ENCODE assay signal across 8 cellular contexts in genomic region chr13:38348890-38349289, GRCh38. TPM values are rescaled to one million over a fixed set of nuclear protein-coding genes. Genes with fewer than 3 reads are reported as not detected.
DNase-seq lines count a peak whose midpoint lies in the region; ATAC-seq and TF ChIP-seq lines count a peak whose summit lies in the region.

No MANE protein-coding gene starts in this region.

- H3K9me3 Mint-ChIP-seq in activated CD4-positive, alpha-beta memory T cell treated with anti-CD3 and anti-CD28 coated beads, Interleukin-2, amount 10 ng/mL, durations not matched to agents 7 days and 5 days: no peaks in the 10 kb centered on the region

- POLR2A ChIA-PET in activated CD4-positive, alpha-beta memory T cell treated with anti-CD3 and anti-CD28 coated beads, Interleukin-2, amount 10 ng/mL, durations not matched to agents 7 days and 5 days (lab: Charles Lee): interaction anchor here (0.8 to 3.3 kb wide), 9 partner anchors 8 to 1530 kb away, joined by 3 to 13 read pairs (median 5); partner anchors contain the start of genes ALG5, NHLRC3, PROSER1 and RFXAP

- peak overlapping the region; percentile 96 for H3K27ac Mint-ChIP-seq in activated CD4-positive, alpha-beta memory T cell treated with anti-CD3 and anti-CD28 coated beads, Interleukin-2, amount 10 ng/mL, durations not matched to agents 7 days and 5 days

- H3K27ac ChIP-seq in HUES6 (ENCODE audit: low read depth, low read length) (peak overlapping the region; percentile 8; the same call in 1 of the 2 replicates), osteoblast (ENCODE audit: low read depth, low read length) (peak overlapping the region; percentile 98)

- peak overlapping the region; percentile 98 for H2AFZ ChIP-seq in osteoblast (ENCODE audit: low read length)

- peaks cover 36% of the 10 kb centered on the region for H3K79me2 ChIP-seq in osteoblast (ENCODE audit: insufficient read depth, low read length)

- peaks cover 2% of the 10 kb centered on the region for H3K27me3 Mint-ChIP-seq in activated CD4-positive, alpha-beta memory T cell treated with anti-CD3 and anti-CD28 coated beads, Interleukin-2, amount 10 ng/mL, durations not matched to agents 7 days and 5 days

- H3K9ac ChIP-seq in HUES6 (ENCODE audit: low read length): peak overlapping the region; percentile 66

- H3K36me3 ChIP-seq in HUES6 (ENCODE audit: control insufficient read depth, insufficient read depth, low read length): peaks cover 25% of the 10 kb centered on the region
- H3K36me3 ChIP-seq in osteoblast (ENCODE audit: insufficient read depth, low read length): peaks cover 21% of the 10 kb centered on the region

- peaks cover 42% of the 10 kb centered on the region for H3K4me1 ChIP-seq in HUES6 (ENCODE audit: control insufficient read depth, insufficient read depth, low read length)
- peaks cover 20% of the 10 kb centered on the region for H3K4me1 ChIP-seq in osteoblast (ENCODE audit: insufficient read depth, low read length)

- ATAC-seq in GM21526 (IDR thresholded peaks at IDR 0.05; ENCODE audit: low FRiP score, unreplicated experiment): peak; percentile 18

- peak overlapping the region; percentile 97 for H3K4me3 Mint-ChIP-seq in activated CD4-positive, alpha-beta memory T cell treated with anti-CD3 and anti-CD28 coated beads, Interleukin-2, amount 10 ng/mL, durations not matched to agents 7 days and 5 days

- CTCF ChIA-PET in activated CD4-positive, alpha-beta memory T cell treated with anti-CD3 and anti-CD28 coated beads, Interleukin-2, amount 10 ng/mL, durations not matched to agents 7 days and 5 days (lab: Charles Lee): no interaction called here

- peaks cover 10% of the 10 kb centered on the region for H4K20me1 ChIP-seq in osteoblast (ENCODE audit: insufficient read depth, low read length)

- DNase-seq in EH (ENCODE audit: low read depth) (peak; percentile 28), fibroblast of pulmonary artery (ENCODE audit: low read depth) (peak; percentile 31), osteoblast (ENCODE audit: insufficient read length, low spot score, missing footprints) (peak; percentile 56), NK-92 (lab: John Stamatoyannopoulos, UW; ENCODE audit: unreplicated experiment) (no peak), NCI-H1694 (lab: John Stamatoyannopoulos, UW) (no peak)
- no peak for DNase-seq in activated CD4-positive, alpha-beta memory T cell treated with anti-CD3 and anti-CD28 coated beads, Interleukin-2, amount 10 ng/mL, durations not matched to agents 7 days and 5 days

- peaks cover 34% of the 10 kb centered on the region for H3K36me3 Mint-ChIP-seq in activated CD4-positive, alpha-beta memory T cell treated with anti-CD3 and anti-CD28 coated beads, Interleukin-2, amount 10 ng/mL, durations not matched to agents 7 days and 5 days (ENCODE audit: low read depth)

- H3K27me3 ChIP-seq in HUES6 (ENCODE audit: control insufficient read depth, insufficient read depth, low read length) (no peaks in the 10 kb centered on the region), osteoblast (ENCODE audit: insufficient read depth, low read length) (no peaks in the 10 kb centered on the region)

- H3K4me2 ChIP-seq in osteoblast (ENCODE audit: insufficient read depth, low read length): peak overlapping the region; percentile 97

- H3K4me3 ChIP-seq in HUES6 (ENCODE audit: low read depth, low read length): peak overlapping the region; percentile 91
- peak overlapping the region; percentile 88 for H3K4me3 ChIP-seq in fibroblast of pulmonary artery (replicated peaks; ENCODE audit: low read depth, low read length)
- peak overlapping the region; percentile 91 for H3K4me3 ChIP-seq in osteoblast (ENCODE audit: insufficient read depth, low read length)

- H3K9me3 ChIP-seq in HUES6 (ENCODE audit: control insufficient read depth, insufficient read depth, low read depth, low read length): no peaks in the 10 kb centered on the region
- no peaks in the 10 kb centered on the region for H3K9me3 ChIP-seq in osteoblast (ENCODE audit: low read depth, low read length)

- peaks cover 34% of the 10 kb centered on the region for H3K4me1 Mint-ChIP-seq in activated CD4-positive, alpha-beta memory T cell treated with anti-CD3 and anti-CD28 coated beads, Interleukin-2, amount 10 ng/mL, durations not matched to agents 7 days and 5 days

- TF ChIP-seq CTCF in fibroblast of pulmonary artery (IDR thresholded peaks at IDR 0.05; ENCODE audit: low read length, missing control alignments): no peak
- TF ChIP-seq CTCF in osteoblast (IDR thresholded peaks at IDR 0.05; ENCODE audit: extremely low read depth, low read depth, low read length): no peak

RNA-seq across cellular contexts. Expression of gene UFM1, which starts 0.8 kb away (rescaled TPM):
- 10 to 100 TPM; 39.1 to 41.2 TPM for total RNA-seq in activated CD4-positive, alpha-beta memory T cell treated with anti-CD3 and anti-CD28 coated beads, Interleukin-2, amount 10 ng/mL, durations not matched to agents 7 days and 5 days
- total RNA-seq in osteoblast: 110 and 113 TPM in 2 replicates

Comparison
In these comparisons a context has a peak if more than half of its experiments do, and no peak if none do; other contexts are left out.
1. DNase-seq: peak in EH (single experiment), fibroblast of pulmonary artery (single experiment) and osteoblast (single experiment); none in activated CD4-positive, alpha-beta memory T cell treated with anti-CD3 and anti-CD28 coated beads, Interleukin-2, amount 10 ng/mL, durations not matched to agents 7 days and 5 days (single experiment), NK-92 (single experiment) and NCI-H1694 (single experiment).
2. Peak in every context shown above with its lines, with median percentiles within 50 percentile points of each other: H3K4me3 ChIP-seq.